9 cellular contexts compared by ENCODE assay signal in genomic region chr19:15934332-15935078, GRCh38. TPM values are rescaled to one million over a fixed set of nuclear protein-coding genes. Genes with fewer than 3 reads are reported as not detected.
A peak's percentile ranks its signal among the peaks of the same experiment; 100 is the strongest.
DNase-seq lines count a peak whose midpoint lies in the region; ATAC-seq and TF ChIP-seq lines count a peak whose summit lies in the region.
"Had no signal": no experiment of that assay in that cellular context is flagged by ENCODE, and none has a peak within 500 bp of the region (broad histone marks: within the 10 kb centered on the region; RNA-seq: fewer than 3 reads in every experiment).

Gene CYP4F11 (minus strand): TSS chr19:15934529. CDS start chr19:15934408, 121 bp downstream.

- H3K27me3 ChIP-seq in parathyroid adenoma (ENCODE audit: control insufficient read depth, insufficient read depth, low read length) = no peaks in the 10 kb centered on the region

- no peak within 1 kb of the TSS for H3K27ac ChIP-seq in parathyroid adenoma

- no peak within 1 kb of the TSS for H3K4me3 Mint-ChIP-seq in nephron progenitor cell

- no peaks in the 10 kb centered on the region for H3K4me1 Mint-ChIP-seq in nephron progenitor cell

- H3K4me1 ChIP-seq in parathyroid adenoma = peaks cover 4% of the 10 kb centered on the region

- peaks cover 68% of the 10 kb centered on the region for H3K9me3 Mint-ChIP-seq in nephron progenitor cell

- peak within 1 kb of the TSS; percentile 54 for H2AFZ ChIP-seq in parathyroid adenoma

- no peaks in the 10 kb centered on the region for H3K36me3 ChIP-seq in parathyroid adenoma (ENCODE audit: control insufficient read depth, insufficient read depth, low read length)

- no peaks in the 10 kb centered on the region for H3K9me3 ChIP-seq in parathyroid adenoma (ENCODE audit: control insufficient read depth, low read length)

- H3K79me2 ChIP-seq in parathyroid adenoma = no peaks in the 10 kb centered on the region

- H3K9ac ChIP-seq in parathyroid adenoma = no peak within 1 kb of the TSS

- ATAC-seq in GM21381 (IDR thresholded peaks at IDR 0.05; ENCODE audit: unreplicated experiment) = no peak

- peaks cover 3% of the 10 kb centered on the region for H3K27me3 Mint-ChIP-seq in nephron progenitor cell (ENCODE audit: low read depth, poor library complexity)

- no peak within 1 kb of the TSS for H3K4me3 ChIP-seq in epithelial cell of esophagus (ENCODE audit: low read length)
- no peak within 1 kb of the TSS for H3K4me3 ChIP-seq in parathyroid adenoma (ENCODE audit: low read depth, low read length)

- TF ChIP-seq CTCF in epithelial cell of esophagus (IDR thresholded peaks at IDR 0.05; ENCODE audit: insufficient read depth, low read depth, low read length, missing control alignments) (no peak), parathyroid adenoma (IDR thresholded peaks at IDR 0.05) (no peak), nephron progenitor cell (IDR thresholded peaks at IDR 0.05) (no peak)

- no peak within 1 kb of the TSS for H3K4me2 ChIP-seq in parathyroid adenoma (ENCODE audit: low read length)

- no peaks in the 10 kb centered on the region for H3K36me3 Mint-ChIP-seq in nephron progenitor cell (ENCODE audit: low read depth)

- DNase-seq in Daoy (ENCODE audit: low read depth) (peak; percentile 61), NCI-H774 (lab: John Stamatoyannopoulos, UW) (peak; percentile 85), epithelial cell of esophagus (ENCODE audit: low read depth) (peak; percentile 50), nephron progenitor cell (no peak), NCI-H2081 (lab: John Stamatoyannopoulos, UW) (no peak), kidney glomerular epithelial cell (lab: John Stamatoyannopoulos, UW) (no peak)
- DNase-seq: stimulated activated naive CD4-positive, alpha-beta T cell had no signal

- no peak within 1 kb of the TSS for H3K27ac Mint-ChIP-seq in nephron progenitor cell

RNA-seq across cellular contexts. Expression of gene CYP4F11, which starts in this region (rescaled TPM):
- 0.29 and 1.0 TPM in 2 replicates for total RNA-seq in Daoy (2014; rRNA removed; shearing (Covaris generic))

Comparison
In these comparisons a context has a peak if more than half of its experiments do, and no peak if none do; other contexts are left out.
1. DNase-seq: peak in Daoy (single experiment), NCI-H774 (single experiment) and epithelial cell of esophagus (single experiment); none in nephron progenitor cell (single experiment), NCI-H2081 (0 of 2) and kidney glomerular epithelial cell (single experiment).